7 cellular contexts compared by ENCODE assay signal in genomic region chr18:47175283-47175894, GRCh38. TPM values are rescaled to one million over a fixed set of nuclear protein-coding genes. Genes with fewer than 3 reads are reported as not detected.
A peak's percentile ranks its signal among the peaks of the same experiment; 100 is the strongest.
DNase-seq lines count a peak whose midpoint lies in the region; ATAC-seq, FAIRE-seq and TF ChIP-seq lines count a peak whose summit lies in the region.

No MANE protein-coding gene starts in this region.

- DNase-seq in astrocyte (ENCODE audit: low read depth) (no peak), HepG2 (ENCODE audit: low spot score) (no peak), dedifferentiated amniotic fluid mesenchymal stem cell (ENCODE audit: extremely low spot score) (no peak), omental fat pad (ENCODE audit: low spot score) (no peak)

- H3K27me3 ChIP-seq in astrocyte (ENCODE audit: insufficient read depth, low read length) (peaks cover 3% of the 10 kb centered on the region), HepG2 (ENCODE audit: control insufficient read depth in 1 of 2, insufficient read depth in 2 of 2, low read length in 2 of 2) (peaks cover 0 to 2% of the 10 kb centered on the region in 2 experiments; a peak in 1 of 5 replicates)

- no peak overlapping the region for H3K4me3 Mint-ChIP-seq in astrocyte (ENCODE audit: unreplicated experiment)

- BruUV-seq in HepG2 (replicated peaks; lab: Mats Ljungman, UMichigan) = no TSS peak

- TF ChIP-seq EP300 in HepG2 (IDR thresholded peaks at IDR 0.05; ENCODE audit: low read depth in 2 of 2, low read length in 2 of 2) (no peak), HepG2 (CRISPR knock-in tag; IDR thresholded peaks at IDR 0.05; ENCODE audit: borderline replicate concordance) (no peak)

- H3K4me3 ChIP-seq in astrocyte (ENCODE audit: insufficient read depth, low read depth, low read length) (peak overlapping the region; percentile 94), HepG2 (replicated peaks in 1 of 3; ENCODE audit: insufficient read depth in 1 of 3, low read depth in 2 of 3, low read length in 3 of 3) (peak overlapping the region; percentile 85 to 97 (median 88))

- POLR2A ChIA-PET in HepG2 (lab: Yijun Ruan, JAX) = interaction anchor here (1.0 kb wide), 1 partner anchor 25 kb away, joined by 3 read pairs; the partner anchor contains the start of gene HDHD2

- intact Hi-C loops in HepG2 (cut with micrococcal nuclease; ENCODE audit: unreplicated experiment) = loop anchor here (1.0 kb wide), 1 partner anchor 25 kb away; the partner anchor contains the start of gene HDHD2

- in situ Hi-C loops in HepG2 (cut with HindIII; ENCODE audit: extremely low pct_ligation_motif_present, low pct_unique_long_range_greater_than_20kb) = no loop called here

- H3K4me1 ChIP-seq in astrocyte (ENCODE audit: insufficient read depth, low read length) (peaks cover 5% of the 10 kb centered on the region), HepG2 (ENCODE audit: insufficient read depth, low read length) (peaks cover 30% of the 10 kb centered on the region)

- H3K27ac ChIP-seq in astrocyte (ENCODE audit: low read depth, low read length) (peak overlapping the region; percentile 87), HepG2 (ENCODE audit: extremely low read length, insufficient read depth, low read length) (peak overlapping the region; percentile 93)

- H3K36me3 ChIP-seq in astrocyte (ENCODE audit: insufficient read depth, low read length) (peaks cover 3% of the 10 kb centered on the region), HepG2 (replicated peaks in 1 of 2; ENCODE audit: control insufficient read depth in 1 of 2, insufficient read depth in 2 of 2, low read length in 2 of 2) (peaks cover 1 to 9% of the 10 kb centered on the region in 2 experiments; a peak in 1 of 5 replicates)

- peak overlapping the region; percentile 99 for H3K9ac ChIP-seq in astrocyte (ENCODE audit: low read length)
- peak overlapping the region; percentile 96 for H3K9ac ChIP-seq in HepG2 (ENCODE audit: insufficient read depth, low read depth, low read length)

- H2AFZ ChIP-seq in astrocyte (ENCODE audit: low read depth, low read length) (peak overlapping the region; percentile 92), HepG2 (ENCODE audit: low read length) (no peak overlapping the region)

- H3K27ac Mint-ChIP-seq in astrocyte (ENCODE audit: unreplicated experiment) = no peak overlapping the region

- CTCF ChIA-PET in HepG2 (lab: Yijun Ruan, JAX; ENCODE audit: low intra/inter-chr PET ratio, low total read pairs) = no interaction called here

- H3K9me3 Mint-ChIP-seq in astrocyte (ENCODE audit: unreplicated experiment) = no peaks in the 10 kb centered on the region

- TF ChIP-seq CTCF in astrocyte (IDR thresholded peaks at IDR 0.05; ENCODE audit: insufficient read depth, low read depth, low read length) = no peak
- no peak for TF ChIP-seq CTCF in HepG2 (CRISPR knock-in tag; IDR thresholded peaks at IDR 0.05)
- TF ChIP-seq CTCF in omental fat pad (IDR thresholded peaks at IDR 0.05) = no peak

- no peaks in the 10 kb centered on the region for H3K36me3 Mint-ChIP-seq in astrocyte (ENCODE audit: low read depth, unreplicated experiment)

- H4K20me1 ChIP-seq in astrocyte (ENCODE audit: insufficient read depth, low read length) (peaks cover 46% of the 10 kb centered on the region), HepG2 (ENCODE audit: insufficient read depth, low read length) (peaks cover 14% of the 10 kb centered on the region)

- H3K27me3 Mint-ChIP-seq in astrocyte (ENCODE audit: low read depth, unreplicated experiment) = no peaks in the 10 kb centered on the region

- peak; percentile 14 for ATAC-seq in GM18909 (IDR thresholded peaks at IDR 0.05; ENCODE audit: poor library complexity, unreplicated experiment)
- peak; percentile 22 for ATAC-seq in HG03159 (IDR thresholded peaks at IDR 0.05; ENCODE audit: unreplicated experiment)
- ATAC-seq in HepG2 = peak; percentile 51
- no peak for ATAC-seq in omental fat pad (ENCODE audit: low FRiP score)
- no peak for ATAC-seq in HG02763 (IDR thresholded peaks at IDR 0.05; ENCODE audit: unreplicated experiment)

- TF ChIP-seq RAD21 in HepG2 (CRISPR knock-in tag; IDR thresholded peaks at IDR 0.05) = no peak

- FAIRE-seq in astrocyte (lab: Jason Lieb, UNC) = no peak
- FAIRE-seq in HepG2 (lab: Jason Lieb, UNC) = no peak

- H3K9me3 ChIP-seq in astrocyte (ENCODE audit: insufficient read depth, low read depth, low read length) = no peaks in the 10 kb centered on the region
- H3K9me3 ChIP-seq in HepG2 (ENCODE audit: low read length) = no peaks in the 10 kb centered on the region

- H3K79me2 ChIP-seq in astrocyte (ENCODE audit: insufficient read depth, low read length) (peaks cover 58% of the 10 kb centered on the region), HepG2 (ENCODE audit: insufficient read depth, low read length) (peaks cover 53% of the 10 kb centered on the region)

- no peak for TF ChIP-seq POLR2A in HepG2 (IDR thresholded peaks at IDR 0.05; ENCODE audit: insufficient read depth in 1 of 2, low read depth in 2 of 2, low read length in 2 of 2)

- peaks cover 2% of the 10 kb centered on the region for H3K4me1 Mint-ChIP-seq in astrocyte (ENCODE audit: low read depth, unreplicated experiment)

- H3K4me2 ChIP-seq in astrocyte (ENCODE audit: low read length) = peak overlapping the region; percentile 84
- peak overlapping the region; percentile 77 for H3K4me2 ChIP-seq in HepG2 (ENCODE audit: low read depth, low read length)

- WGBS in HepG2 (ENCODE audit: low lambda C conversion rate) = 1% methylated on average over 22 of the region's 24 CpGs

TF ChIP-seq in HepG2, 621 proteins besides CTCF, POLR2A, EP300 and RAD21 (continues in another document):
- TF ChIP-seq ZNF816 (CRISPR knock-in tag; IDR thresholded peaks at IDR 0.05; ENCODE audit: borderline replicate concordance) = 0 out of 2 replicates have a peak, but pooled peaks have one; percentile 6
- TF ChIP-seq KDM1A (CRISPR knock-in tag; IDR thresholded peaks at IDR 0.05) = peak; percentile 53; the same call in 1 of the 2 replicates

RNA-seq across cellular contexts. Expression of gene IER3IP1, which starts 0.8 kb away (rescaled TPM):
- total RNA-seq in astrocyte = 15.2 and 15.8 TPM in 2 replicates
- 26.1 and 26.2 TPM in 2 replicates for total RNA-seq in HepG2 (2016; rRNA removed; fragmentation: Illumina TruSeq; extraction: Trizol)
- 15.0 and 16.3 TPM in 2 replicates for total RNA-seq in HepG2 (2016; cell fraction: cytosol; rRNA removed; fragmentation: Illumina TruSeq; extraction: Trizol; ENCODE audit: low read depth)
- 25.1 and 28.6 TPM in 2 replicates for total RNA-seq in HepG2 (2016; cell fraction: insoluble cytoplasmic fraction; rRNA removed; fragmentation: Illumina TruSeq; extraction: Trizol)
- total RNA-seq in HepG2 (2016; cell fraction: membrane; rRNA removed; fragmentation: Illumina TruSeq; extraction: Trizol) = 25.1 and 26.0 TPM in 2 replicates
- total RNA-seq in HepG2 (2016; cell fraction: nucleus; rRNA removed; fragmentation: Illumina TruSeq; extraction: Trizol) = 26.2 and 27.9 TPM in 2 replicates
- 15.9 and 18.7 TPM in 2 replicates for polyA plus RNA-seq in HepG2 (2011; rRNA removed)
- 8.1 and 11.3 TPM in 2 replicates for polyA plus RNA-seq in HepG2 (2011; cell fraction: cytosol; rRNA removed)
- polyA plus RNA-seq in HepG2 (2011; cell fraction: nucleus; rRNA removed) = 3.7 and 4.1 TPM in 2 replicates
- polyA plus RNA-seq in HepG2 (2012) = 21.6 and 26.1 TPM in 2 replicates
- polyA plus RNA-seq in HepG2 (2016; cell fraction: cytosol; fragmentation: Illumina TruSeq; extraction: Trizol; ENCODE audit: low read depth) = 14.6 and 21.9 TPM in 2 replicates
- polyA plus RNA-seq in HepG2 (2016; cell fraction: insoluble cytoplasmic fraction; fragmentation: Illumina TruSeq; extraction: Trizol; ENCODE audit: low read depth) = 33.0 and 37.4 TPM in 2 replicates
- polyA plus RNA-seq in HepG2 (2016; cell fraction: membrane; fragmentation: Illumina TruSeq; extraction: Trizol; ENCODE audit: low read depth) = 24.5 and 27.7 TPM in 2 replicates
- 37.8 and 39.9 TPM in 2 replicates for polyA plus RNA-seq in HepG2 (2016; cell fraction: nucleus; fragmentation: Illumina TruSeq; extraction: Trizol; ENCODE audit: insufficient read depth, low read depth)
- polyA minus RNA-seq in HepG2 (2011; rRNA and poly(A)+ RNA removed; ENCODE audit: low replicate concordance) = 20.3 and 22.3 TPM in 2 replicates
- polyA minus RNA-seq in HepG2 (2011; cell fraction: cytosol; rRNA and poly(A)+ RNA removed) = 6.0 and 8.3 TPM in 2 replicates
- 13.1 and 18.8 TPM in 2 replicates for polyA minus RNA-seq in HepG2 (2011; cell fraction: nucleus; rRNA and poly(A)+ RNA removed)
- total RNA-seq in omental fat pad = 10 to 100 TPM; 11.3 to 18.6 (median 12.7) TPM

RNA-seq across cellular contexts. Expression of gene HDHD2, which starts 25.1 kb away (rescaled TPM):
- total RNA-seq in astrocyte = 23.5 and 24.2 TPM in 2 replicates
- total RNA-seq in HepG2 (2016; rRNA removed; fragmentation: Illumina TruSeq; extraction: Trizol) = 34.7 and 44.4 TPM in 2 replicates
- 9.1 and 12.0 TPM in 2 replicates for total RNA-seq in HepG2 (2016; cell fraction: cytosol; rRNA removed; fragmentation: Illumina TruSeq; extraction: Trizol; ENCODE audit: low read depth)
- total RNA-seq in HepG2 (2016; cell fraction: insoluble cytoplasmic fraction; rRNA removed; fragmentation: Illumina TruSeq; extraction: Trizol) = 34.3 and 42.2 TPM in 2 replicates
- total RNA-seq in HepG2 (2016; cell fraction: membrane; rRNA removed; fragmentation: Illumina TruSeq; extraction: Trizol) = 27.4 and 28.2 TPM in 2 replicates
- total RNA-seq in HepG2 (2016; cell fraction: nucleus; rRNA removed; fragmentation: Illumina TruSeq; extraction: Trizol) = 29.6 and 30.5 TPM in 2 replicates
- 10.0 and 10.2 TPM in 2 replicates for polyA plus RNA-seq in HepG2 (2011; rRNA removed)
- polyA plus RNA-seq in HepG2 (2011; cell fraction: cytosol; rRNA removed) = 7.2 and 7.7 TPM in 2 replicates
- polyA plus RNA-seq in HepG2 (2011; cell fraction: nucleus; rRNA removed) = 10.1 and 18.2 TPM in 2 replicates
- polyA plus RNA-seq in HepG2 (2012) = 20.1 and 20.4 TPM in 2 replicates
- polyA plus RNA-seq in HepG2 (2016; cell fraction: cytosol; fragmentation: Illumina TruSeq; extraction: Trizol; ENCODE audit: low read depth) = 9.0 and 12.5 TPM in 2 replicates
- 46.1 and 52.4 TPM in 2 replicates for polyA plus RNA-seq in HepG2 (2016; cell fraction: insoluble cytoplasmic fraction; fragmentation: Illumina TruSeq; extraction: Trizol; ENCODE audit: low read depth)
- polyA plus RNA-seq in HepG2 (2016; cell fraction: membrane; fragmentation: Illumina TruSeq; extraction: Trizol; ENCODE audit: low read depth) = 21.3 and 23.3 TPM in 2 replicates
- 37.9 and 40.9 TPM in 2 replicates for polyA plus RNA-seq in HepG2 (2016; cell fraction: nucleus; fragmentation: Illumina TruSeq; extraction: Trizol; ENCODE audit: insufficient read depth, low read depth)
- 12.7 TPM in 2 replicates for polyA minus RNA-seq in HepG2 (2011; rRNA and poly(A)+ RNA removed; ENCODE audit: low replicate concordance)
- 8.6 and 14.9 TPM in 2 replicates for polyA minus RNA-seq in HepG2 (2011; cell fraction: cytosol; rRNA and poly(A)+ RNA removed)
- polyA minus RNA-seq in HepG2 (2011; cell fraction: nucleus; rRNA and poly(A)+ RNA removed) = 34.9 and 40.7 TPM in 2 replicates
- 10 to 100 TPM; 16.7 to 35.5 (median 18.6) TPM for total RNA-seq in omental fat pad

Comparison
In these comparisons a context has a peak if more than half of its experiments do, and no peak if none do; other contexts are left out.
1. ATAC-seq: peak in GM18909 (single experiment), HG03159 (single experiment) and HepG2 (single experiment); none in omental fat pad (single experiment) and HG02763 (single experiment).